Comparison of ENCODE assay signal across 27 cellular contexts in the genomic region with DNA sequence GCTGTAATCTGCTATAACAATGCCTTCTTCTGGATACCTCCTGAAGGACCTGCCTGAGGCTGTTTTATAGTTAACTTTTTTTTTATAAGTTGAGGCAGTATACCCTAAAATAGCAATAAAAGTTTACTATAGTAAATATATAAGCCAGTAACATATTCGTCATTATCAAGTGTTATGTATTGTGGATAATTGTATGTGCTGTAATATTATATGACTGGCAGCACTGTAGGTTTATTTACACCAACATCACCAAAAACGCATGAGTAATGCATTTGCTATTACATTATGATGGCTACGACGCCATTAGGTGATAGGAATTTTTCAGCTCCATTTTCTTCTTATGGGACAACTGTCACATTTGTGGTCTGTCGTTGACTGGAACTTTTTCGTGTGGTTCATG.
A peak's percentile ranks its signal among the peaks of the same experiment; 100 is the strongest.
DNase-seq lines count a peak whose midpoint lies in the region; ATAC-seq and TF ChIP-seq lines count a peak whose summit lies in the region.
"Had no signal": no experiment of that assay in that cellular context is flagged by ENCODE, and none has a peak within 500 bp of the region (broad histone marks: within the 10 kb centered on the region; RNA-seq: fewer than 3 reads in every experiment).

No MANE protein-coding gene starts in this region.

- no peaks in the 10 kb centered on the region for H3K4me1 ChIP-seq in mucosa of descending colon (ENCODE audit: low read depth)
- H3K4me1 ChIP-seq: A549; BE2C; BLaER1; BLaER1 treated with 17β-estradiol and CSF1 and Interleukin-3, amounts not matched to agents 10 nM and 100 nM; Caco-2 had no signal

- no peak for TF ChIP-seq CTCF in mucosa of descending colon (IDR thresholded peaks at IDR 0.05)

- H3K36me3 ChIP-seq in mucosa of descending colon (ENCODE audit: low read depth), result no peaks in the 10 kb centered on the region
- H3K36me3 ChIP-seq: BE2C; BLaER1; BLaER1 treated with 17β-estradiol and CSF1 and Interleukin-3, amounts not matched to agents 10 nM and 100 nM had no signal

- H3K4me3 ChIP-seq in mucosa of descending colon, result no peak overlapping the region
- H3K4me3 ChIP-seq: A549; BLaER1; BLaER1 treated with 17β-estradiol and CSF1 and Interleukin-3, amounts not matched to agents 10 nM and 100 nM had no signal

- DNase-seq in left colon, result no peak
- no peak for DNase-seq in mucosa of descending colon
- DNase-seq: 8988T; ACHN; AML-193; BE2C; C1 segment of cervical spinal cord; Caco-2; Calu3; CD4-positive, alpha-beta memory T cell; CD4-positive, alpha-beta T cell; CD4-positive, CD25-positive, alpha-beta regulatory T cell; CD8-positive, alpha-beta memory T cell; CD8-positive, alpha-beta T cell; COR-L47; DMS 273 treated with DMSO at 0.1 percent for 48 hours; DMS153; DMS53; DMS79; DMS79 treated with DMSO at 0.1 percent for 48 hours; DND-41; EL had no signal

- ATAC-seq in left colon, result peak; percentile 98
- peak; percentile 97 for ATAC-seq in mucosa of descending colon
- no peak for ATAC-seq in GM21367 (IDR thresholded peaks at IDR 0.05; ENCODE audit: unreplicated experiment)
- ATAC-seq in GM18868 (IDR thresholded peaks at IDR 0.05; ENCODE audit: unreplicated experiment), result no peak
- ATAC-seq: A549; CD8-positive, alpha-beta T cell had no signal

- H3K9me3 ChIP-seq in mucosa of descending colon, result no peaks in the 10 kb centered on the region
- H3K9me3 ChIP-seq: A549, BE2C, BLaER1, Caco-2 had no signal

- intact Hi-C loops in left colon (cut with DNase I, micrococcal nuclease) (no loop called here), mucosa of descending colon (cut with DNase I, micrococcal nuclease) (no loop called here)

Comparison
In these comparisons a context has a peak if more than half of its experiments do, and no peak if none do; other contexts are left out.
1. ATAC-seq: peak in left colon (single experiment) and mucosa of descending colon (single experiment); none in GM21367 (single experiment) and GM18868 (single experiment).